Comparison of ENCODE assay signal across 1 cellular context in the genomic region with DNA sequence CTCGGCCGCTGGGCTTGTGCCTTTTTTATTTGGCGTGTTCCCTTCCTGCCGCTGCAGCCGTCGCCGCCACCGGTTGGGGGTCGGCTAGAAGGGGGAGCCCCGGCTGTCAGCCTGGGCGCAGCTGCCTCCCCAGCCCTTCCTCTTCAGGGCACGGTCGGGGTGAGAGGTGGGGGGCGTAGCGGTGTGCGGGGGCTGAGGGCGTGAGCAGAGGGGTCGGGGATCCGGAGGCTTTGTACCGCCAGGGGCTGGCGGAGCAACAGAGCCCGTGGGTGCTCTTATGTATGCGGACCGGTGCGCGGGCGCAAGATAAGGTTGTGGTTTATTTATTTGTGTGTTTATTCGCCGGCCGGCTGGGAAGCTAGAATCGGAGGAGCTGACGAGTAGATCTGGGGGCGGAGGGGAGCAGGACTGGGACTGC.
TF ChIP-seq lines count a peak whose summit lies in the region.

No MANE protein-coding gene starts in this region.

TF ChIP-seq in HEK293, 187 proteins besides CTCF, POLR2A, EP300 and RAD21 (continued from another document):
- TF ChIP-seq ZNF626 (tag by site-specific recombination; IDR thresholded peaks at IDR 0.05) (no peak), ZBTB26 (tag by site-specific recombination; optimal IDR thresholded peaks at IDR 0.05) (peak; percentile 56), SCRT2 (tag by site-specific recombination; IDR thresholded peaks at IDR 0.05) (peak; percentile 19; the same call in 1 of the 2 replicates)
- TF ChIP-seq, protein P1, sequence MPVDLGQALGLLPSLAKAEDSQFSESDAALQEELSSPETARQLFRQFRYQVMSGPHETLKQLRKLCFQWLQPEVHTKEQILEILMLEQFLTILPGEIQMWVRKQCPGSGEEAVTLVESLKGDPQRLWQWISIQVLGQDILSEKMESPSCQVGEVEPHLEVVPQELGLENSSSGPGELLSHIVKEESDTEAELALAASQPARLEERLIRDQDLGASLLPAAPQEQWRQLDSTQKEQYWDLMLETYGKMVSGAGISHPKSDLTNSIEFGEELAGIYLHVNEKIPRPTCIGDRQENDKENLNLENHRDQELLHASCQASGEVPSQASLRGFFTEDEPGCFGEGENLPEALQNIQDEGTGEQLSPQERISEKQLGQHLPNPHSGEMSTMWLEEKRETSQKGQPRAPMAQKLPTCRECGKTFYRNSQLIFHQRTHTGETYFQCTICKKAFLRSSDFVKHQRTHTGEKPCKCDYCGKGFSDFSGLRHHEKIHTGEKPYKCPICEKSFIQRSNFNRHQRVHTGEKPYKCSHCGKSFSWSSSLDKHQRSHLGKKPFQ (tag by site-specific recombination; IDR thresholded peaks at IDR 0.05), result no peak
